ENCODE assay signal across 1 cellular context in genomic region chr2:72835403-72835802, GRCh38.
TF ChIP-seq lines count a peak whose summit lies in the region.

No MANE protein-coding gene starts in this region.

TF ChIP-seq in HepG2, 621 proteins besides CTCF, POLR2A, EP300 and RAD21 (continued from another document):
- TF ChIP-seq AHDC1 (CRISPR knock-in tag; IDR thresholded peaks at IDR 0.05; ENCODE audit: borderline replicate concordance) (0 out of 2 replicates have a peak, but pooled peaks have one; percentile 34), FOSL2 (CRISPR knock-in tag; IDR thresholded peaks at IDR 0.05) (peak; percentile 68)
